10 cellular contexts compared by ENCODE assay signal in the genomic region with DNA sequence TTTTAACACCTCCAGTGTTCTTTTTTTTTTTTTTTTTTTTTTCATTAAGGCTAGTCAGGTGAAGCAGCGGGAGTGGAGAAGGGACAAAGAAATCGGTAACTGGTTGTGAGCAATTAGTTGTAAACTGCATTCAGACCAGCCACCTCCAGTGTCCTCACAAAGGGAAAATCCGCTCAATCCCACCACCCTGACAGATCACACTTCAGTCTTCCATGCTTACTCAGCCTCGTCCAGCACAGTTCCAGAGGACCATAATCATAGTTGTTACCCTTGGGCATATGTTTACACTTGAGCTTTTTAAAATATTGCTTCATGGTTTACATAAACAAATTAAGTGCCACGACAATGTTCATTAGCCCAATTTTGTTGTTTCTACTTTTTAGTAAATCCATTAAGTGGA. TPM values are rescaled to one million over a fixed set of nuclear protein-coding genes. Genes with fewer than 3 reads are reported as not detected.
DNase-seq lines count a peak whose midpoint lies in the region; ATAC-seq and TF ChIP-seq lines count a peak whose summit lies in the region.
"Had no signal": no experiment of that assay in that cellular context is flagged by ENCODE, and none has a peak within 500 bp of the region (broad histone marks: within the 10 kb centered on the region; RNA-seq: fewer than 3 reads in every experiment).

No MANE protein-coding gene starts in this region.

- H3K27me3 Mint-ChIP-seq in activated CD8-positive, alpha-beta T cell treated with anti-CD3 and anti-CD28 coated beads, Interleukin-2, amount 10 ng/mL, durations not matched to agents 7 days and 5 days (ENCODE audit: low read depth): no peaks in the 10 kb centered on the region

- TF ChIP-seq CTCF in PC-3 (conservative IDR thresholded peaks at IDR 0.05; ENCODE audit: low read depth, low read length) (no peak), testis (IDR thresholded peaks at IDR 0.05) (no peak)

- H3K27ac ChIP-seq in PC-3 (ENCODE audit: low read length) (peak overlapping the region; percentile 84), cingulate gyrus (ENCODE audit: low read depth, low read length) (peak overlapping the region; percentile 97), mesodermal cell (ENCODE audit: low read depth, low read length, severe bottlenecking) (peak overlapping the region; percentile 80), testis (peak overlapping the region; percentile 42 to 78)

- no peak overlapping the region for H3K4me3 Mint-ChIP-seq in activated CD8-positive, alpha-beta T cell treated with anti-CD3 and anti-CD28 coated beads, Interleukin-2, amount 10 ng/mL, durations not matched to agents 7 days and 5 days

- ATAC-seq in PC-3: no peak
- ATAC-seq in activated CD8-positive, alpha-beta T cell treated with anti-CD3 and anti-CD28 coated beads, Interleukin-2, amount 10 ng/mL, durations not matched to agents 7 days and 5 days: no peak

- peak overlapping the region; percentile 66 for H3K4me2 ChIP-seq in PC-3 (ENCODE audit: low read length)

- CTCF ChIA-PET in PC-3 (lab: Charles Lee): interaction anchor here (1.4 kb wide), 1 partner anchor 214 kb away, joined by 3 read pairs; no protein-coding TSS in a partner anchor
- CTCF ChIA-PET in activated CD8-positive, alpha-beta T cell treated with anti-CD3 and anti-CD28 coated beads, Interleukin-2, amount 10 ng/mL, durations not matched to agents 7 days and 5 days (lab: Charles Lee): interaction anchor here (1.3 to 2.1 kb wide), 3 partner anchors 9 to 214 kb away, joined by 3 to 9 read pairs (median 4); a partner anchor contains a TSS

- peaks cover 7% of the 10 kb centered on the region for H3K4me1 Mint-ChIP-seq in activated CD8-positive, alpha-beta T cell treated with anti-CD3 and anti-CD28 coated beads, Interleukin-2, amount 10 ng/mL, durations not matched to agents 7 days and 5 days (ENCODE audit: low read depth)

- no peaks in the 10 kb centered on the region for H3K27me3 ChIP-seq in PC-3 (ENCODE audit: low read length)
- no peaks in the 10 kb centered on the region for H3K27me3 ChIP-seq in testis

- H3K9ac ChIP-seq in PC-3 (ENCODE audit: low read length): peak overlapping the region; percentile 64

- peaks cover 7% of the 10 kb centered on the region for H4K20me1 ChIP-seq in PC-3 (ENCODE audit: low read length)

- H3K9me3 ChIP-seq in PC-3 (ENCODE audit: low read length) (no peaks in the 10 kb centered on the region), mesodermal cell (ENCODE audit: control insufficient read depth, low read length) (no peaks in the 10 kb centered on the region), testis (no peaks in the 10 kb centered on the region)

- TSS peak; percentile 36 for BruUV-seq in PC-3 (replicated peaks; lab: Mats Ljungman, UMichigan)

- H3K9me2 ChIP-seq in PC-3 (replicated peaks; ENCODE audit: low read length): no peaks in the 10 kb centered on the region

- H3K36me3 ChIP-seq in PC-3 (ENCODE audit: low read depth, low read length) (peaks cover 32% of the 10 kb centered on the region), mesodermal cell (ENCODE audit: control insufficient read depth, insufficient read depth, low read length) (peaks cover 71% of the 10 kb centered on the region), testis (ENCODE audit: low read depth, missing control alignments) (no peaks in the 10 kb centered on the region)

- H3K4me3 ChIP-seq in PC-3 (ENCODE audit: low read length) (peak overlapping the region; percentile 17; the same call in 1 of the 2 replicates), mesodermal cell (ENCODE audit: extremely low read depth, insufficient read depth, low read length, poor library complexity, severe bottlenecking) (no peak overlapping the region), testis (no peak overlapping the region)

- H3K36me3 Mint-ChIP-seq in activated CD8-positive, alpha-beta T cell treated with anti-CD3 and anti-CD28 coated beads, Interleukin-2, amount 10 ng/mL, durations not matched to agents 7 days and 5 days (ENCODE audit: low read depth): peaks cover 45% of the 10 kb centered on the region

- no peak overlapping the region for H3K27ac Mint-ChIP-seq in activated CD8-positive, alpha-beta T cell treated with anti-CD3 and anti-CD28 coated beads, Interleukin-2, amount 10 ng/mL, durations not matched to agents 7 days and 5 days

- no peak overlapping the region for H2AFZ ChIP-seq in PC-3 (ENCODE audit: low read length)

- peaks cover 48% of the 10 kb centered on the region for H3K79me2 ChIP-seq in PC-3 (ENCODE audit: low read length)

- intact Hi-C loops in PC-3 (cut with micrococcal nuclease) (loop anchor here (1.0 kb wide), 1 partner anchor 10 kb away; a partner anchor contains a TSS), testis (cut with DNase I; ENCODE audit: low total_unique reads) (no loop called here)

- 100% methylated on average over 1 to 2 of the region's 5 CpGs for WGBS in mesodermal cell (ENCODE audit: insufficient coverage in 2 of 2), 2 experiments
- WGBS in testis, 2 donors: 71 to 77% methylated on average over 5 of the region's 5 CpGs

- H3K4me1 ChIP-seq in PC-3 (ENCODE audit: insufficient read depth, low read length): peaks cover 44% of the 10 kb centered on the region
- peaks cover 46% of the 10 kb centered on the region for H3K4me1 ChIP-seq in mesodermal cell (ENCODE audit: control insufficient read depth, insufficient read depth, low read length, poor library complexity, severe bottlenecking)
- peaks cover 48% of the 10 kb centered on the region for H3K4me1 ChIP-seq in testis

- POLR2A ChIA-PET in PC-3 (lab: Charles Lee; ENCODE audit: unreplicated experiment): interaction anchor here (1.8 kb wide), 1 partner anchor 10 kb away, joined by 26 read pairs; a partner anchor contains a TSS
- POLR2A ChIA-PET in activated CD8-positive, alpha-beta T cell treated with anti-CD3 and anti-CD28 coated beads, Interleukin-2, amount 10 ng/mL, durations not matched to agents 7 days and 5 days (lab: Charles Lee): no interaction called here

- H3K9me3 Mint-ChIP-seq in activated CD8-positive, alpha-beta T cell treated with anti-CD3 and anti-CD28 coated beads, Interleukin-2, amount 10 ng/mL, durations not matched to agents 7 days and 5 days (ENCODE audit: insufficient read depth): no peaks in the 10 kb centered on the region

- TF ChIP-seq POLR2A in testis (IDR thresholded peaks at IDR 0.05): no peak

- no peak for DNase-seq in PC-3
- DNase-seq in testis: no peak
- no peak for DNase-seq in SW480 (ENCODE audit: low spot score)
- DNase-seq in stimulated activated CD4-positive, alpha-beta T cell treated with anti-CD3 and anti-CD28 coated beads, Interleukin-4, amount 100 ng/mL, for 1 hour: no peak
- DNase-seq in stimulated activated CD4-positive, alpha-beta T cell treated with anti-CD3 and anti-CD28 coated beads, Interleukin-2, amount 100 ng/mL, for 24 hours: no peak
- no peak for DNase-seq in activated CD8-positive, alpha-beta T cell treated with anti-CD3 and anti-CD28 coated beads, Interleukin-2, amount 10 ng/mL, durations not matched to agents 7 days and 5 days
- DNase-seq: effector CD8-positive, alpha-beta T cell; NCI-H1694 had no signal

- H3F3A ChIP-seq in PC-3 (ENCODE audit: low read length, unreplicated experiment): peaks cover 5% of the 10 kb centered on the region

RNA-seq across cellular contexts. Expression of a gene that starts 10.2 kb away (rescaled TPM):
- 153 and 177 TPM in 2 replicates for total RNA-seq in PC-3 (2014; rRNA removed)
- 234 TPM for polyA plus RNA-seq in mesodermal cell (2013, experiment 1 of 2)
- polyA plus RNA-seq in mesodermal cell (2013, experiment 2 of 2): 218 TPM
- total RNA-seq in testis: 100 to 1,000 TPM in 1 of 2 donors, 10 to 100 TPM in 1; 97.6 to 128 TPM
- 155 TPM for polyA plus RNA-seq in testis (ENCODE audit: insufficient read depth, low read depth, low replicate concordance)
- 100 to 1,000 TPM in 1 of 2 experiments, 10 to 100 TPM in 1; 91.9 to 103 TPM for total RNA-seq in activated CD8-positive, alpha-beta T cell treated with anti-CD3 and anti-CD28 coated beads, Interleukin-2, amount 10 ng/mL, durations not matched to agents 7 days and 5 days

RNA-seq across cellular contexts. Expression of a gene that starts 32.1 kb away (rescaled TPM):
- total RNA-seq in PC-3 (2014; rRNA removed) (0.22 and 2.7 TPM in 2 replicates), testis (100 to 1,000 TPM in 1 of 2 donors, 10 to 100 TPM in 1; 100.0 to 104 TPM)
- 51.3 TPM for polyA plus RNA-seq in mesodermal cell (2013, experiment 1 of 2)
- 41.9 TPM for polyA plus RNA-seq in mesodermal cell (2013, experiment 2 of 2)
- 62.9 TPM for polyA plus RNA-seq in testis (ENCODE audit: insufficient read depth, low read depth, low replicate concordance)
- 1 to 10 TPM; 1.4 to 1.6 TPM for total RNA-seq in activated CD8-positive, alpha-beta T cell treated with anti-CD3 and anti-CD28 coated beads, Interleukin-2, amount 10 ng/mL, durations not matched to agents 7 days and 5 days

Comparison
In these comparisons a context has a peak if more than half of its experiments do, and no peak if none do; other contexts are left out.
1. RNA of a gene that starts 32.1 kb away (total RNA-seq): 100.0 to 104 TPM in testis; 1.4 to 1.6 TPM in activated CD8-positive, alpha-beta T cell treated with anti-CD3 and anti-CD28 coated beads, Interleukin-2, amount 10 ng/mL, durations not matched to agents 7 days and 5 days and 0.22 to 2.7 TPM in PC-3; every median in the first group is over 10 times any median in the second.
2. Peak in every context shown above with its lines, with median percentiles within 50 percentile points of each other: H3K27ac ChIP-seq.